23 cellular contexts compared by ENCODE assay signal in genomic region chr9:110978516-110978915, GRCh38. TPM values are rescaled to one million over a fixed set of nuclear protein-coding genes. Genes with fewer than 3 reads are reported as not detected.
DNase-seq lines count a peak whose midpoint lies in the region; ATAC-seq and TF ChIP-seq lines count a peak whose summit lies in the region.
"Had no signal": no experiment of that assay in that cellular context is flagged by ENCODE, and none has a peak within 500 bp of the region (broad histone marks: within the 10 kb centered on the region; RNA-seq: fewer than 3 reads in every experiment).

No MANE protein-coding gene starts in this region.

- TF ChIP-seq CTCF in A673 (conservative IDR thresholded peaks at IDR 0.05; ENCODE audit: low read depth, low read length), result no peak
- TF ChIP-seq CTCF in IMR-90 (conservative IDR thresholded peaks at IDR 0.05; ENCODE audit: low read depth, low read length), result no peak
- no peak for TF ChIP-seq CTCF in mesothelial cell of epicardium (IDR thresholded peaks at IDR 0.05; ENCODE audit: unreplicated experiment)
- TF ChIP-seq CTCF in transverse colon (IDR thresholded peaks at IDR 0.05), result no peak

- BruUV-seq in A673 (replicated peaks; lab: Mats Ljungman, UMichigan), result no TSS peak
- no TSS peak for BruUV-seq in IMR-90 (replicated peaks; lab: Mats Ljungman, UMichigan)

- H3K4me1 Mint-ChIP-seq in mesothelial cell of epicardium, result peaks cover 46% of the 10 kb centered on the region
- H3K4me1 Mint-ChIP-seq: CD4-positive, CD25-positive, alpha-beta regulatory T cell had no signal

- H2BK20ac ChIP-seq in IMR-90 (ENCODE audit: low read depth, low read length), result no peak overlapping the region

- no peak overlapping the region for H4K5ac ChIP-seq in IMR-90 (ENCODE audit: low read depth, low read length)

- H3K79me1 ChIP-seq in IMR-90 (ENCODE audit: low read depth in 1 of 2, low read length in 2 of 2) (peaks cover 17 to 59% of the 10 kb centered on the region in 2 experiments), neuronal stem cell (ENCODE audit: low read depth, low read length) (no peaks in the 10 kb centered on the region)

- peaks cover 91% of the 10 kb centered on the region for H4K20me1 ChIP-seq in IMR-90 (ENCODE audit: insufficient read depth, low read length)
- H4K20me1 ChIP-seq: BLaER1 had no signal

- H2BK12ac ChIP-seq in neuronal stem cell (ENCODE audit: low read length), result no peak overlapping the region

- peak overlapping the region; percentile 87 for H3K27ac Mint-ChIP-seq in mesothelial cell of epicardium
- H3K27ac Mint-ChIP-seq: CD4-positive, CD25-positive, alpha-beta regulatory T cell had no signal

- ATAC-seq in IMR-90 (ENCODE audit: low read depth), result no peak
- ATAC-seq: HCT116, Right ventricle myocardium inferior had no signal

- H3K4me2 ChIP-seq in IMR-90 (ENCODE audit: low read depth, low read length) (peak overlapping the region; percentile 16; the same call in 1 of the 2 replicates), neuronal stem cell (ENCODE audit: insufficient read depth, low read length, poor library complexity, severe bottlenecking) (no peak overlapping the region)
- H3K4me2 ChIP-seq: BLaER1, PC-9 had no signal

- peak overlapping the region; percentile 2 for H3K4me3 ChIP-seq in A673 (ENCODE audit: low read depth, low read length, poor library complexity, severe bottlenecking)
- H3K4me3 ChIP-seq in IMR-90 (ENCODE audit: insufficient read depth, low read depth, low read length), result no peak overlapping the region
- H3K4me3 ChIP-seq in neuronal stem cell (ENCODE audit: low read length in 2 of 2), result no peak overlapping the region
- H3K4me3 ChIP-seq in transverse colon, result no peak overlapping the region
- H3K4me3 ChIP-seq: BLaER1, PC-9, SJCRH30 had no signal

- 0 out of 2 replicates have a peak overlapping the region, but pooled peaks have one; percentile 22 for H3K14ac ChIP-seq in IMR-90 (replicated peaks; ENCODE audit: low read depth, low read length)
- no peak overlapping the region for H3K14ac ChIP-seq in neuronal stem cell (ENCODE audit: low read length)

- peak; percentile 69 for DNase-seq in A673 (ENCODE audit: low spot score)
- DNase-seq in IMR-90, result no peak
- DNase-seq in mesothelial cell of epicardium (ENCODE audit: low spot score in 2 of 2, unreplicated experiment in 2 of 2), result no peak
- DNase-seq in neuronal stem cell (ENCODE audit: low spot score), result no peak
- no peak for DNase-seq in transverse colon
- DNase-seq in stimulated activated CD4-positive, alpha-beta T cell treated with anti-CD3 and anti-CD28 coated beads, Interleukin-4, amount 100 ng/mL, for 4 hours, result no peak
- DNase-seq in NCI-H2227 (lab: John Stamatoyannopoulos, UW; ENCODE audit: unreplicated experiment), result no peak
- DNase-seq: 8988T; CD4-positive, CD25-positive, alpha-beta regulatory T cell; Karpas-422; NCI-H1092 treated with DMSO at 0.1 percent for 48 hours; NCI-H146; NCI-H1930; NCI-H2107; NCI-H446; NCI-H524 treated with DMSO at 0.1 percent for 48 hours; NCI-H774; PC-9; SJCRH30 had no signal

- no peak for TF ChIP-seq POLR2A in IMR-90 (IDR thresholded peaks at IDR 0.05; ENCODE audit: low read depth, low read length)
- no peak for TF ChIP-seq POLR2A in transverse colon (IDR thresholded peaks at IDR 0.05)

- no peak overlapping the region for H2BK15ac ChIP-seq in IMR-90 (ENCODE audit: low read depth, low read length)
- H2BK15ac ChIP-seq in neuronal stem cell (ENCODE audit: low read length), result no peak overlapping the region

- TF ChIP-seq EP300 in transverse colon (IDR thresholded peaks at IDR 0.05; ENCODE audit: low read depth), result no peak

- H2BK5ac ChIP-seq in IMR-90 (ENCODE audit: low read depth, low read length, poor library complexity, severe bottlenecking), result no peak overlapping the region
- H2BK5ac ChIP-seq in neuronal stem cell (ENCODE audit: low read length), result no peak overlapping the region

- H3K36me3 ChIP-seq in A673 (ENCODE audit: insufficient read depth, low read length, poor library complexity, severe bottlenecking) (no peaks in the 10 kb centered on the region), IMR-90 (ENCODE audit: control insufficient read depth, insufficient read depth, low read length) (peaks cover 2% of the 10 kb centered on the region), neuronal stem cell (replicated peaks in 1 of 2; ENCODE audit: control insufficient read depth in 2 of 2, insufficient read depth in 2 of 2, low read length in 2 of 2) (peaks cover 0 to under 1% of the 10 kb centered on the region in 2 donors), transverse colon (no peaks in the 10 kb centered on the region)
- H3K36me3 ChIP-seq: BLaER1, SJCRH30 had no signal

- no peak overlapping the region for H2AK9ac ChIP-seq in IMR-90 (replicated peaks; ENCODE audit: low read depth, low read length, poor library complexity)

- H4K8ac ChIP-seq in IMR-90 (ENCODE audit: low read depth in 2 of 2, low read length in 2 of 2) (0 out of 4 replicates have a peak overlapping the region, but pooled peaks of 1 of the 2 experiments have one; percentile 15), neuronal stem cell (ENCODE audit: low read depth, low read length) (no peak overlapping the region)

- POLR2A ChIA-PET in A673 (lab: Charles Lee; ENCODE audit: low non-redundant PET) (interaction anchor here (0.5 to 0.8 kb wide), 2 partner anchors 109 to 1508 kb away, joined by 4 read pairs; no protein-coding TSS in a partner anchor), IMR-90 (lab: Charles Lee; ENCODE audit: unreplicated experiment) (no interaction called here)

- no CpG with 5 or more reads among the region's 3 CpGs for WGBS in IMR-90 (ENCODE audit: extremely low coverage in 2 of 2, insufficient read length in 1 of 2), 2 experiments
- WGBS in neuronal stem cell (ENCODE audit: extremely low coverage in 2 of 2, insufficient read length in 2 of 2, insufficient replicate concordance in 1 of 2), 2 donors, result no CpG with 5 or more reads among the region's 3 CpGs
- 73 to 86% methylated on average over 3 of the region's 3 CpGs for WGBS in transverse colon (ENCODE audit: low coverage in 1 of 2), 2 donors

- H3K4ac ChIP-seq in IMR-90 (ENCODE audit: low read depth, low read length) (no peak overlapping the region), neuronal stem cell (ENCODE audit: low read length) (no peak overlapping the region)

- H3K36me3 Mint-ChIP-seq in mesothelial cell of epicardium, result no peaks in the 10 kb centered on the region
- H3K36me3 Mint-ChIP-seq: CD4-positive, CD25-positive, alpha-beta regulatory T cell had no signal

- no peak overlapping the region for H2AK5ac ChIP-seq in IMR-90 (ENCODE audit: low read depth, low read length)
- no peak overlapping the region for H2AK5ac ChIP-seq in neuronal stem cell (ENCODE audit: low read depth, low read length)

- TF ChIP-seq RAD21 in IMR-90 (IDR thresholded peaks at IDR 0.05; ENCODE audit: low read length), result no peak

- H4K91ac ChIP-seq in IMR-90 (ENCODE audit: insufficient read depth, low read depth, low read length) (no peak overlapping the region), neuronal stem cell (ENCODE audit: low read depth, low read length, poor library complexity) (no peak overlapping the region)

- dilution Hi-C loops in IMR-90 (cut with HindIII; ENCODE audit: low sequenced_read_pairs, unreplicated experiment), result no loop called here

- H3K4me3 Mint-ChIP-seq in mesothelial cell of epicardium, result no peak overlapping the region
- H3K4me3 Mint-ChIP-seq: CD4-positive, CD25-positive, alpha-beta regulatory T cell had no signal

- intact Hi-C loops in A673 (cut with micrococcal nuclease; ENCODE audit: unreplicated experiment) (loop anchor here (2.0 to 5.0 kb wide), 3 partner anchors 58 to 319 kb away; no protein-coding TSS in a partner anchor), IMR-90 (cut with micrococcal nuclease) (loop anchor here (5.0 kb wide), 1 partner anchor 319 kb away; no protein-coding TSS in a partner anchor), transverse colon (cut with DNase I; ENCODE audit: low total_unique reads) (no loop called here)

- H3K9me1 ChIP-seq in IMR-90 (ENCODE audit: insufficient read depth, low read length), result peaks cover 12% of the 10 kb centered on the region

- H3K9ac ChIP-seq in IMR-90 (ENCODE audit: low read depth, low read length) (no peak overlapping the region), neuronal stem cell (ENCODE audit: low read depth, low read length, poor library complexity) (no peak overlapping the region)
- H3K9ac ChIP-seq: BLaER1 had no signal

- H2BK120ac ChIP-seq in IMR-90 (ENCODE audit: low read depth, low read length) (no peak overlapping the region), neuronal stem cell (ENCODE audit: low read depth, low read length) (no peak overlapping the region)

- no peaks in the 10 kb centered on the region for H3K27me3 ChIP-seq in A673 (replicated peaks; ENCODE audit: insufficient read depth, low read depth, low read length, poor library complexity)
- H3K27me3 ChIP-seq in IMR-90 (ENCODE audit: control insufficient read depth, insufficient read depth, low read length), result no peaks in the 10 kb centered on the region
- peaks cover 0 to 1% (median 0%) of the 10 kb centered on the region in 3 experiments for H3K27me3 ChIP-seq in neuronal stem cell (ENCODE audit: control insufficient read depth in 3 of 3, insufficient read depth in 3 of 3, low read depth in 1 of 3, low read length in 3 of 3)
- H3K27me3 ChIP-seq in transverse colon, result no peaks in the 10 kb centered on the region
- H3K27me3 ChIP-seq: BLaER1, SJCRH30 had no signal

- H3K4me1 ChIP-seq in A673 (ENCODE audit: insufficient read depth, low read length, poor library complexity, severe bottlenecking) (peaks cover 76% of the 10 kb centered on the region), IMR-90 (ENCODE audit: control insufficient read depth, insufficient read depth, low read length) (peaks cover 15% of the 10 kb centered on the region), neuronal stem cell (ENCODE audit: control insufficient read depth in 2 of 2, insufficient read depth in 1 of 2, low read depth in 1 of 2, low read length in 2 of 2) (peaks cover 0 to 5% of the 10 kb centered on the region in 2 donors), transverse colon (peaks cover 6 to 29% (median 12%) of the 10 kb centered on the region in 4 donors)
- H3K4me1 ChIP-seq: BLaER1 had no signal

- H3K9me3 ChIP-seq in A673 (ENCODE audit: low read depth, low read length, poor library complexity, severe bottlenecking), result no peaks in the 10 kb centered on the region
- no peaks in the 10 kb centered on the region for H3K9me3 ChIP-seq in IMR-90 (ENCODE audit: control insufficient read depth, insufficient read depth, low read length)
- H3K9me3 ChIP-seq in neuronal stem cell (replicated peaks in 1 of 2; ENCODE audit: control insufficient read depth in 2 of 2, insufficient read depth in 1 of 2, low read depth in 1 of 2, low read length in 2 of 2), result peaks cover 0 to 3% of the 10 kb centered on the region in 2 donors
- H3K9me3 ChIP-seq in transverse colon, result no peaks in the 10 kb centered on the region
- H3K9me3 ChIP-seq: SJCRH30 had no signal

- no peaks in the 10 kb centered on the region for H3K27me3 Mint-ChIP-seq in mesothelial cell of epicardium (ENCODE audit: low read depth)

- CTCF ChIA-PET in A673 (lab: Charles Lee) (no interaction called here), IMR-90 (lab: Yijun Ruan, JAX) (no interaction called here)

- H3K27ac ChIP-seq in A673 (ENCODE audit: low read depth, low read length, poor library complexity, severe bottlenecking) (peak overlapping the region; percentile 83), IMR-90 (ENCODE audit: insufficient read depth, low read length) (no peak overlapping the region), cingulate gyrus (ENCODE audit: low read depth, low read length) (peak overlapping the region; percentile 5), neuronal stem cell (replicated peaks; ENCODE audit: low read length) (no peak overlapping the region), transverse colon (no peak overlapping the region)
- H3K27ac ChIP-seq: BLaER1, PC-9, SJCRH30 had no signal

- no peak overlapping the region for H3K18ac ChIP-seq in IMR-90 (ENCODE audit: low read depth, low read length)
- no peak overlapping the region for H3K18ac ChIP-seq in neuronal stem cell (ENCODE audit: low read length)

- no peak overlapping the region for H3K56ac ChIP-seq in IMR-90 (ENCODE audit: extremely low read depth, insufficient read depth, low read length)

- H2AFZ ChIP-seq in IMR-90 (replicated peaks; ENCODE audit: low read length, poor library complexity) (no peak overlapping the region), neuronal stem cell (ENCODE audit: low read length) (no peak overlapping the region)
- H2AFZ ChIP-seq: PC-9 had no signal

- in situ Hi-C loops in IMR-90 (cut with MboI; ENCODE audit: low sequenced_read_pairs) (no loop called here), transverse colon (cut with MboI; ENCODE audit: low pct_ligation_motif_present in 1 of 4, low pct_unique_long_range_greater_than_20kb in 1 of 4, low sequenced_read_pairs in 3 of 4) (no loop called here)

- H3K23ac ChIP-seq in IMR-90 (ENCODE audit: low read depth, low read length) (no peak overlapping the region), neuronal stem cell (ENCODE audit: low read depth, low read length, poor library complexity) (no peak overlapping the region)

- H3K9me3 Mint-ChIP-seq in mesothelial cell of epicardium, result peaks cover 4% of the 10 kb centered on the region

RNA-seq across cellular contexts. Expression of gene LPAR1, which starts 59.8 kb away (rescaled TPM):
- total RNA-seq in A673 (2021) (28.3 and 29.0 TPM in 2 replicates), IMR-90 (2012; rRNA removed) (260 and 315 TPM in 2 replicates), mesothelial cell of epicardium (34.3 to 40.3 TPM (median 39.6 TPM) in 3 replicates), transverse colon (10 to 100 TPM; 27.1 to 34.4 (median 28.7) TPM)
- 171 and 201 TPM in 2 replicates for polyA plus RNA-seq in IMR-90 (2012; rRNA removed)
- polyA plus RNA-seq in IMR-90 (2012; cell fraction: cytosol; rRNA removed), result 102 and 130 TPM in 2 replicates
- 81.0 and 182 TPM in 2 replicates for polyA plus RNA-seq in IMR-90 (2012; cell fraction: nucleus; rRNA removed; ENCODE audit: low replicate concordance)
- 5.3 TPM for polyA plus RNA-seq in neuronal stem cell (2013, experiment 1 of 2)
- 5.0 TPM for polyA plus RNA-seq in neuronal stem cell (2013, experiment 2 of 2)
- total RNA-seq: CD4-positive, CD25-positive, alpha-beta regulatory T cell had no signal
- polyA plus RNA-seq: CD4-positive, CD25-positive, alpha-beta regulatory T cell had no signal

Comparison
In these comparisons a context has a peak if more than half of its experiments do, and no peak if none do; other contexts are left out.
1. H3K27ac ChIP-seq: peak in A673 (single experiment) and cingulate gyrus (single experiment); none in IMR-90 (single experiment), neuronal stem cell (single experiment) and transverse colon (0 of 4).